ENCODE assay signal across 8 cellular contexts in genomic region chr10:76086571-76087260, GRCh38.
DNase-seq lines count a peak whose midpoint lies in the region; ATAC-seq, FAIRE-seq and TF ChIP-seq lines count a peak whose summit lies in the region.

No MANE protein-coding gene starts in this region.

- intact Hi-C loops in Calu3 (cut with micrococcal nuclease; ENCODE audit: unreplicated experiment): loop anchor here (1.0 kb wide), 1 partner anchor 686 kb away; no protein-coding TSS in a partner anchor

- BruUV-seq in Calu3 (replicated peaks; lab: Mats Ljungman, UMichigan): no TSS peak

- TF ChIP-seq CTCF in Calu3 (IDR thresholded peaks at IDR 0.05; ENCODE audit: unreplicated experiment): peak; percentile 58
- TF ChIP-seq CTCF in bronchial epithelial cell (IDR thresholded peaks at IDR 0.05; ENCODE audit: insufficient read depth, low read length, severe bottlenecking): peak; percentile 22

- H3K4me3 ChIP-seq in bronchial epithelial cell (ENCODE audit: low read depth, low read length): no peak overlapping the region

- H3K4me3 Mint-ChIP-seq in Calu3 (ENCODE audit: low read depth, unreplicated experiment): no peak overlapping the region

- H3K9me3 Mint-ChIP-seq in Calu3 (ENCODE audit: low read depth, unreplicated experiment): peaks cover 4% of the 10 kb centered on the region

- FAIRE-seq in bronchial epithelial cell (lab: Jason Lieb, UNC): no peak

- H3K36me3 Mint-ChIP-seq in Calu3 (ENCODE audit: insufficient read depth, unreplicated experiment): no peaks in the 10 kb centered on the region

- H3K27me3 ChIP-seq in bronchial epithelial cell (ENCODE audit: control insufficient read depth, insufficient read depth, low read length): no peaks in the 10 kb centered on the region

- H3K4me1 Mint-ChIP-seq in Calu3 (ENCODE audit: low read depth, unreplicated experiment): peaks cover 9% of the 10 kb centered on the region

- no peaks in the 10 kb centered on the region for H3K36me3 ChIP-seq in bronchial epithelial cell (ENCODE audit: control insufficient read depth, insufficient read depth, low read length)

- DNase-seq in Calu3 (peak; percentile 60), NCI-H226 (peak; percentile 97), bronchial epithelial cell (ENCODE audit: low read depth) (peak; percentile 7), myocyte (ENCODE audit: low read depth) (peak; percentile 99), C1 segment of cervical spinal cord (lab: John Stamatoyannopoulos, UW) (no peak)

- H3K27me3 Mint-ChIP-seq in Calu3 (ENCODE audit: unreplicated experiment): peaks cover 14% of the 10 kb centered on the region

- peak; percentile 56 for ATAC-seq in GM21723 (IDR thresholded peaks at IDR 0.05; ENCODE audit: unreplicated experiment)
- ATAC-seq in GM18907 (IDR thresholded peaks at IDR 0.05; ENCODE audit: unreplicated experiment): no peak
- no peak for ATAC-seq in HG02610 (IDR thresholded peaks at IDR 0.05; ENCODE audit: unreplicated experiment)

- CTCF ChIA-PET in Calu3 (lab: Charles Lee): no interaction called here

- H3K27ac Mint-ChIP-seq in Calu3 (ENCODE audit: unreplicated experiment): no peak overlapping the region

Comparison
In these comparisons a context has a peak if more than half of its experiments do, and no peak if none do; other contexts are left out.
1. DNase-seq: peak in Calu3 (single experiment), NCI-H226 (single experiment), bronchial epithelial cell (single experiment) and myocyte (single experiment); none in C1 segment of cervical spinal cord (0 of 14).